In the genomic region with DNA sequence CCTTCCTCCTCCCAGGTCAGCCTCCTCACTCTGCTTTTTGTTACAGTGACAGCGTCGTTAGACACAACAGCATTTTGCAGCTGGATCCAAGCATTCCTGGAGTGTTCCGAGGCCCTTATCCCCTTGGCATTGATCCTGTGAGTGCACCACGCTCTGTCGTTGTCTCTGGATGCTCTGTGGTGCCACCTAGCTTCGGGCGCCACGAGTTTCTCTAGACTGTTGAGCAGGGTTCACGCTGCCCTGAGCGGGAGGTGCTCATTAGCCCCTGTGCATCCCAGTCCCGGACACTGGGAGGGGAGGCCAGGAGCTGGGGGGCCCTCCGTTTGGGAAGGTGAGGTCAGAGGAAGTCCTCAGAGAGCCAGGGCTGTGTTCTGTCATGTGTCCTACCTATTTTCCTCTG, we compare ENCODE assay signal across 19 cellular contexts. TPM values are rescaled to one million over a fixed set of nuclear protein-coding genes. Genes with fewer than 3 reads are reported as not detected.
DNase-seq lines count a peak whose midpoint lies in the region; ATAC-seq, FAIRE-seq and TF ChIP-seq lines count a peak whose summit lies in the region.
"Had no signal": no experiment of that assay in that cellular context is flagged by ENCODE, and none has a peak within 500 bp of the region (broad histone marks: within the 10 kb centered on the region; RNA-seq: fewer than 3 reads in every experiment).

No MANE protein-coding gene starts in this region.

- peak in 1 of 2 experiments; percentile 29; a peak in 1 of 5 replicates for TF ChIP-seq RAD21 in A549 (conservative IDR thresholded peaks at IDR 0.05 in 1 of 2, IDR thresholded peaks at IDR 0.05 in 1 of 2)

- DNase-seq in A549 (ENCODE audit: low read depth in 1 of 2, low spot score in 1 of 2) (peak in 1 of 2 experiments; percentile 25), DND-41 (no peak), foreskin keratinocyte (no peak), NCI-H2029 treated with DMSO at 0.1 percent for 48 hours (lab: John Stamatoyannopoulos, UW) (no peak), DMS153 (lab: John Stamatoyannopoulos, UW) (no peak), GM19239 (ENCODE audit: insufficient read length, low spot score) (no peak), EL (no peak)
- DNase-seq: activated B cell treated with CpG ODN at 0.5 μM for 24 hours; activated T-cell treated with anti-CD3 and anti-CD28 coated beads, Interleukin-2, amount 50 U/mL, for 4 hours; COR-L47; heart left ventricle; KBM-7; stimulated activated CD4-positive, alpha-beta T cell treated with anti-CD3 and anti-CD28 coated beads, Interleukin-4, amount 100 ng/mL, for 4 hours had no signal

- H3K4me3 ChIP-seq in A549 (no peak overlapping the region), DND-41 (ENCODE audit: low read depth in 1 of 2, low read length in 2 of 2) (no peak overlapping the region)
- H3K4me3 ChIP-seq: ascending aorta, GM12878, heart left ventricle, prostate gland had no signal

- ATAC-seq in A549 (peak; percentile 66 to 92; a peak in 3 of 6 replicates), DND-41 (ENCODE audit: insufficient read depth, low read depth) (no peak), SK-N-SH treated with all-trans-retinoic acid at 6 μM for 48 hours (peak; percentile 50; the same call in 2 of the 3 replicates), foreskin keratinocyte (no peak)
- ATAC-seq: activated T-cell treated with anti-CD3 and anti-CD28 coated beads, Interleukin-2, amount 50 U/mL, for 4 hours; GM12878 had no signal

- no peak for TF ChIP-seq POLR2A in A549 (IDR thresholded peaks at IDR 0.05; ENCODE audit: low read length)

- no peak for FAIRE-seq in A549 (lab: Jason Lieb, UNC)
- FAIRE-seq in GM19239 (lab: Jason Lieb, UNC) = no peak
- FAIRE-seq: GM12878 had no signal

- TF ChIP-seq CTCF in A549 (IDR thresholded peaks at IDR 0.05) = no peak; the same call in 2 of the 3 replicates
- peak; percentile 40 for TF ChIP-seq CTCF in DND-41 (IDR thresholded peaks at IDR 0.05; ENCODE audit: borderline replicate concordance, extremely low read depth, low read length, poor library complexity, severe bottlenecking)
- peak; percentile 35 for TF ChIP-seq CTCF in foreskin keratinocyte (conservative IDR thresholded peaks at IDR 0.05)

- no peak for TF ChIP-seq EP300 in A549 (IDR thresholded peaks at IDR 0.05)

- H3K27me3 ChIP-seq in DND-41 (ENCODE audit: insufficient read depth, low read length, poor library complexity) (no peaks in the 10 kb centered on the region), foreskin keratinocyte (no peaks in the 10 kb centered on the region)
- H3K27me3 ChIP-seq: ascending aorta, heart left ventricle had no signal

- no peaks in the 10 kb centered on the region for H3K79me2 ChIP-seq in DND-41 (ENCODE audit: insufficient read depth, low read length)

- H3K4me2 ChIP-seq in A549 = no peak overlapping the region
- H3K4me2 ChIP-seq in DND-41 (ENCODE audit: insufficient read depth, low read length) = no peak overlapping the region

- no peak overlapping the region for H3K9ac ChIP-seq in DND-41 (ENCODE audit: low read depth, low read length)

- POLR2A ChIA-PET in A549 (lab: Yijun Ruan, JAX) = no interaction called here

- no peak overlapping the region for H2AFZ ChIP-seq in DND-41 (ENCODE audit: low read depth, low read length)

- 72% methylated on average over 12 of the region's 12 CpGs for WGBS in A549 (ENCODE audit: missing lambda C conversion rate)

- no peaks in the 10 kb centered on the region; the same call in 1 of the 2 replicates for H4K20me1 ChIP-seq in DND-41 (ENCODE audit: insufficient read depth, low read length)

- H3K36me3 ChIP-seq in DND-41 (ENCODE audit: insufficient read depth, low read length) = peaks cover 85% of the 10 kb centered on the region

- no peak overlapping the region for H3K27ac ChIP-seq in A549
- no peak overlapping the region for H3K27ac ChIP-seq in DND-41 (ENCODE audit: low read length)
- no peak overlapping the region for H3K27ac ChIP-seq in foreskin keratinocyte
- H3K27ac ChIP-seq: ascending aorta, heart left ventricle, prostate gland, RWPE1 had no signal

- H3K4me1 ChIP-seq in A549 (no peaks in the 10 kb centered on the region), DND-41 (ENCODE audit: insufficient read depth, low read length) (no peaks in the 10 kb centered on the region), foreskin keratinocyte (no peaks in the 10 kb centered on the region)
- H3K4me1 ChIP-seq: ascending aorta, prostate gland had no signal

- H3K9me3 ChIP-seq in A549 (no peaks in the 10 kb centered on the region), DND-41 (ENCODE audit: insufficient read depth, low read length, severe bottlenecking) (no peaks in the 10 kb centered on the region)
- H3K9me3 ChIP-seq: ascending aorta, heart left ventricle, prostate gland had no signal

- CTCF ChIA-PET in A549 (lab: Yijun Ruan, JAX) = interaction anchor here (0.6 to 1.6 kb wide), 6 partner anchors 10 to 1232 kb away, joined by 3 to 7 read pairs (median 3); no protein-coding TSS in a partner anchor

TF ChIP-seq in A549, 52 proteins besides CTCF, POLR2A, EP300 and RAD21:
- no peak for TF ChIP-seq MAX (IDR thresholded peaks at IDR 0.05)

TF ChIP-seq in SK-N-SH treated with all-trans-retinoic acid at 6 μM for 48 hours, 23 proteins besides CTCF, POLR2A, EP300 and RAD21 (continues in another document):
- TF ChIP-seq, protein P1, sequence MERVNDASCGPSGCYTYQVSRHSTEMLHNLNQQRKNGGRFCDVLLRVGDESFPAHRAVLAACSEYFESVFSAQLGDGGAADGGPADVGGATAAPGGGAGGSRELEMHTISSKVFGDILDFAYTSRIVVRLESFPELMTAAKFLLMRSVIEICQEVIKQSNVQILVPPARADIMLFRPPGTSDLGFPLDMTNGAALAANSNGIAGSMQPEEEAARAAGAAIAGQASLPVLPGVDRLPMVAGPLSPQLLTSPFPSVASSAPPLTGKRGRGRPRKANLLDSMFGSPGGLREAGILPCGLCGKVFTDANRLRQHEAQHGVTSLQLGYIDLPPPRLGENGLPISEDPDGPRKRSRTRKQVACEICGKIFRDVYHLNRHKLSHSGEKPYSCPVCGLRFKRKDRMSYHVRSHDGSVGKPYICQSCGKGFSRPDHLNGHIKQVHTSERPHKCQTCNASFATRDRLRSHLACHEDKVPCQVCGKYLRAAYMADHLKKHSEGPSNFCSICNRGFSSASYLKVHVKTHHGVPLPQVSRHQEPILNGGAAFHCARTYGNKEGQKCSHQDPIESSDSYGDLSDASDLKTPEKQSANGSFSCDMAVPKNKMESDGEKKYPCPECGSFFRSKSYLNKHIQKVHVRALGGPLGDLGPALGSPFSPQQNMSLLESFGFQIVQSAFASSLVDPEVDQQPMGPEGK (CRISPR knock-in tag; IDR thresholded peaks at IDR 0.05; ENCODE audit: borderline replicate concordance) = no peak
- TF ChIP-seq ESRRG (CRISPR knock-in tag; IDR thresholded peaks at IDR 0.05) = no peak
- TF ChIP-seq ZFP3 (CRISPR knock-in tag; IDR thresholded peaks at IDR 0.05) = no peak
- no peak for TF ChIP-seq RARB (CRISPR knock-in tag; IDR thresholded peaks at IDR 0.05)
- TF ChIP-seq ZC3H10 (CRISPR knock-in tag; IDR thresholded peaks at IDR 0.05) = no peak
- no peak for TF ChIP-seq POU6F1 (CRISPR knock-in tag; IDR thresholded peaks at IDR 0.05; ENCODE audit: borderline replicate concordance, low read depth)
- TF ChIP-seq, protein P2, sequence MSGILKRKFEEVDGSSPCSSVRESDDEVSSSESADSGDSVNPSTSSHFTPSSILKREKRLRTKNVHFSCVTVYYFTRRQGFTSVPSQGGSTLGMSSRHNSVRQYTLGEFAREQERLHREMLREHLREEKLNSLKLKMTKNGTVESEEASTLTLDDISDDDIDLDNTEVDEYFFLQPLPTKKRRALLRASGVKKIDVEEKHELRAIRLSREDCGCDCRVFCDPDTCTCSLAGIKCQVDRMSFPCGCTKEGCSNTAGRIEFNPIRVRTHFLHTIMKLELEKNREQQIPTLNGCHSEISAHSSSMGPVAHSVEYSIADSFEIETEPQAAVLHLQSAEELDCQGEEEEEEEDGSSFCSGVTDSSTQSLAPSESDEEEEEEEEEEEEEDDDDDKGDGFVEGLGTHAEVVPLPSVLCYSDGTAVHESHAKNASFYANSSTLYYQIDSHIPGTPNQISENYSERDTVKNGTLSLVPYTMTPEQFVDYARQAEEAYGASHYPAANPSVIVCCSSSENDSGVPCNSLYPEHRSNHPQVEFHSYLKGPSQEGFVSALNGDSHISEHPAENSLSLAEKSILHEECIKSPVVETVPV (CRISPR knock-in tag; IDR thresholded peaks at IDR 0.05) = no peak
- TF ChIP-seq ARNTL (CRISPR knock-in tag; IDR thresholded peaks at IDR 0.05; ENCODE audit: borderline replicate concordance, low read depth) = no peak
- TF ChIP-seq TCF4 (CRISPR knock-in tag; IDR thresholded peaks at IDR 0.05; ENCODE audit: borderline replicate concordance) = no peak
- no peak for TF ChIP-seq ZNF565 (CRISPR knock-in tag; conservative IDR thresholded peaks at IDR 0.05; ENCODE audit: low read depth)
- TF ChIP-seq BACH2 (CRISPR knock-in tag; IDR thresholded peaks at IDR 0.05; ENCODE audit: borderline replicate concordance) = no peak

RNA-seq across cellular contexts. Expression of gene DNAH10, which starts 17.3 kb away (rescaled TPM):
- polyA plus RNA-seq in A549 (2011; rRNA removed) = 0.36 and 0.39 TPM in 2 replicates
- polyA plus RNA-seq in A549 (2012; cell fraction: cytosol; rRNA removed) = 0.12 and 0.21 TPM in 2 replicates
- 0.25 and 0.32 TPM in 2 replicates for polyA plus RNA-seq in A549 (2012; cell fraction: nucleus; rRNA removed)
- 0.14 to 0.37 TPM (median 0.37 TPM) in 3 replicates for polyA plus RNA-seq in A549 (2017; fragmentation: RNase III; extraction: RNeasy Plus Mini Kit Qiagen cat#74134 plus additional on column Dnase treatment)
- polyA minus RNA-seq in A549 (2011; rRNA and poly(A)+ RNA removed) = 0.88 and 1.1 TPM in 2 replicates
- 0.04 TPM in 1 of 2 replicates, not detected in the other for total RNA-seq in foreskin keratinocyte
- 0.04 and 0.06 TPM in 2 replicates for polyA plus RNA-seq in foreskin keratinocyte
- total RNA-seq: ascending aorta, lung microvascular endothelial cell had no signal

RNA-seq across cellular contexts. Expression of gene ATP6V0A2, which starts 32.7 kb away (rescaled TPM):
- polyA plus RNA-seq in A549 (2011; rRNA removed) (42.4 and 44.6 TPM in 2 replicates), A549 (2017; fragmentation: RNase III; extraction: RNeasy Plus Mini Kit Qiagen cat#74134 plus additional on column Dnase treatment) (11.9 to 12.5 TPM (median 12.1 TPM) in 3 replicates), foreskin keratinocyte (5.4 and 6.4 TPM in 2 replicates)
- 17.5 and 24.8 TPM in 2 replicates for polyA plus RNA-seq in A549 (2012; cell fraction: cytosol; rRNA removed)
- 35.7 and 41.0 TPM in 2 replicates for polyA plus RNA-seq in A549 (2012; cell fraction: nucleus; rRNA removed)
- 51.8 and 61.0 TPM in 2 replicates for polyA minus RNA-seq in A549 (2011; rRNA and poly(A)+ RNA removed)
- total RNA-seq in foreskin keratinocyte = 12.6 and 13.3 TPM in 2 replicates

Comparison
In these comparisons a context has a peak if more than half of its experiments do, and no peak if none do; other contexts are left out.
1. ATAC-seq: peak in A549 (2 of 2) and SK-N-SH treated with all-trans-retinoic acid at 6 μM for 48 hours (single experiment); none in DND-41 (single experiment) and foreskin keratinocyte (single experiment).